18 cellular contexts compared by ENCODE assay signal in genomic region chr1:205068457-205069035, GRCh38. TPM values are rescaled to one million over a fixed set of nuclear protein-coding genes. Genes with fewer than 3 reads are reported as not detected.
DNase-seq lines count a peak whose midpoint lies in the region; ATAC-seq and TF ChIP-seq lines count a peak whose summit lies in the region.
"Had no signal": no experiment of that assay in that cellular context is flagged by ENCODE, and none has a peak within 500 bp of the region (broad histone marks: within the 10 kb centered on the region; RNA-seq: fewer than 3 reads in every experiment).

No MANE protein-coding gene starts in this region.

- intact Hi-C loops in heart left ventricle (cut with DNase I) = loop anchor here in 3 of 10 donors (10.0 kb wide), 1 partner anchor 264 kb away; no protein-coding TSS in a partner anchor
- intact Hi-C loops in prostate gland (cut with DNase I) = loop anchor here (10.0 kb wide), 1 partner anchor 264 kb away; no protein-coding TSS in a partner anchor

- no peak for ATAC-seq in SK-N-SH treated with all-trans-retinoic acid at 6 μM for 48 hours
- no peak for ATAC-seq in GM21737 (IDR thresholded peaks at IDR 0.05; ENCODE audit: unreplicated experiment)
- ATAC-seq in heart left ventricle = no peak
- no peak for ATAC-seq in GM18861 (IDR thresholded peaks at IDR 0.05; ENCODE audit: unreplicated experiment)
- ATAC-seq: Right ventricle myocardium inferior had no signal

- no peaks in the 10 kb centered on the region for H3F3A ChIP-seq in SK-N-SH (replicated peaks; ENCODE audit: insufficient read depth)

- H3K4me3 ChIP-seq in SK-N-SH (ENCODE audit: low read depth in 2 of 2, low read length in 1 of 2) (no peak overlapping the region), cardiac fibroblast (replicated peaks in 1 of 2; ENCODE audit: low read depth in 2 of 2, low read length in 2 of 2) (no peak overlapping the region), heart left ventricle (no peak overlapping the region), prostate gland (no peak overlapping the region)
- H3K4me3 ChIP-seq: PC-9 had no signal

- 26% methylated on average over 2 of the region's 2 CpGs for WGBS in SK-N-SH (ENCODE audit: low lambda C conversion rate)
- 5 to 18% (median 7%) methylated on average over 2 of the region's 2 CpGs for whole genome bisulfite sequencing in heart left ventricle, 4 donors
- WGBS in prostate gland = 8% methylated on average over 2 of the region's 2 CpGs

- CTCF ChIA-PET in SK-N-SH (lab: Yijun Ruan, JAX) = interaction anchor here (1.3 to 6.9 kb wide), 6 partner anchors 9 to 261 kb away, joined by 3 to 55 read pairs (median 4); no protein-coding TSS in a partner anchor

- no peak for TF ChIP-seq RAD21 in SK-N-SH (IDR thresholded peaks at IDR 0.05; ENCODE audit: low read length)

- H3K4me2 ChIP-seq in SK-N-SH = no peak overlapping the region
- H3K4me2 ChIP-seq: KMS-11, PC-9 had no signal

- no peak for TF ChIP-seq EP300 in SK-N-SH (IDR thresholded peaks at IDR 0.05; ENCODE audit: borderline replicate concordance in 1 of 2, low read depth in 1 of 2, low read length in 1 of 2)

- TF ChIP-seq CTCF in SK-N-SH (IDR thresholded peaks at IDR 0.05) (no peak), cardiac fibroblast (IDR thresholded peaks at IDR 0.05; ENCODE audit: low read depth, low read length) (no peak), heart left ventricle (IDR thresholded peaks at IDR 0.05) (no peak), prostate gland (IDR thresholded peaks at IDR 0.05) (no peak)

- H3K27me3 ChIP-seq in SK-N-SH (ENCODE audit: insufficient read depth) (no peaks in the 10 kb centered on the region), heart left ventricle (no peaks in the 10 kb centered on the region), prostate gland (replicated peaks; ENCODE audit: insufficient read depth) (no peaks in the 10 kb centered on the region)

- no peaks in the 10 kb centered on the region for H3K79me2 ChIP-seq in SK-N-SH (ENCODE audit: insufficient read depth)

- no peaks in the 10 kb centered on the region for H4K20me1 ChIP-seq in SK-N-SH (ENCODE audit: insufficient read depth)

- H3K4me1 ChIP-seq in SK-N-SH (ENCODE audit: control insufficient read depth in 1 of 2, insufficient read depth in 2 of 2, low read depth in 1 of 2, low read length in 1 of 2) (no peaks in the 10 kb centered on the region), heart left ventricle (peaks cover 0 to 6% (median 0%) of the 10 kb centered on the region in 12 donors), prostate gland (replicated peaks) (no peaks in the 10 kb centered on the region)

- POLR2A ChIA-PET in SK-N-SH (lab: Yijun Ruan, JAX) = no interaction called here

- H3K9me3 ChIP-seq in SK-N-SH (no peaks in the 10 kb centered on the region), heart left ventricle (no peaks in the 10 kb centered on the region), prostate gland (no peaks in the 10 kb centered on the region)

- no peak overlapping the region for H3K9ac ChIP-seq in SK-N-SH
- H3K9ac ChIP-seq: KMS-11 had no signal

- H3K36me3 ChIP-seq in SK-N-SH (replicated peaks in 1 of 2; ENCODE audit: control insufficient read depth in 1 of 2, insufficient read depth in 2 of 2, low read length in 1 of 2) (no peaks in the 10 kb centered on the region), heart left ventricle (no peaks in the 10 kb centered on the region), prostate gland (no peaks in the 10 kb centered on the region)

- H3K9me2 ChIP-seq in SK-N-SH = no peaks in the 10 kb centered on the region

- H3K27ac ChIP-seq in SK-N-SH (ENCODE audit: low read depth in 2 of 2, low read length in 1 of 2) (no peak overlapping the region), heart left ventricle (no peak overlapping the region), prostate gland (no peak overlapping the region)
- H3K27ac ChIP-seq: KMS-11, PC-9 had no signal

- H2AFZ ChIP-seq in SK-N-SH (ENCODE audit: low read depth) = no peak overlapping the region
- H2AFZ ChIP-seq: PC-9 had no signal

- TF ChIP-seq POLR2A in heart left ventricle (IDR thresholded peaks at IDR 0.05) (no peak), prostate gland (IDR thresholded peaks at IDR 0.05) (no peak)

- DNase-seq in SK-N-SH = no peak
- DNase-seq in cardiac fibroblast (ENCODE audit: low read depth in 2 of 2) = peak; percentile 31 to 71
- peak; percentile 20 for DNase-seq in fibroblast of the conjunctiva (ENCODE audit: low read depth)
- no peak for DNase-seq in heart left ventricle
- no peak for DNase-seq in prostate gland (ENCODE audit: low spot score)
- DNase-seq: 8988T; AML-193; CD4-positive, CD25-positive, alpha-beta regulatory T cell; NCI-H1694; NCI-H2107; NCI-H69; PC-9 had no signal

TF ChIP-seq in SK-N-SH treated with all-trans-retinoic acid at 6 μM for 48 hours, 23 proteins besides CTCF, POLR2A, EP300 and RAD21:
- TF ChIP-seq ZC3H10 (CRISPR knock-in tag; IDR thresholded peaks at IDR 0.05) = 0 out of 2 replicates have a peak, but pooled peaks have one; percentile 14
- no peak for TF ChIP-seq PPARA (CRISPR knock-in tag; IDR thresholded peaks at IDR 0.05; ENCODE audit: borderline replicate concordance)

TF ChIP-seq in SK-N-SH, 30 proteins besides CTCF, POLR2A, EP300 and RAD21:
- TF ChIP-seq USF2 (IDR thresholded peaks at IDR 0.05; ENCODE audit: borderline replicate concordance, low read depth, low read length) (no peak), GABPA (IDR thresholded peaks at IDR 0.05; ENCODE audit: low read depth) (no peak), NFIC (IDR thresholded peaks at IDR 0.05; ENCODE audit: borderline replicate concordance) (no peak), IRF3 (IDR thresholded peaks at IDR 0.05; ENCODE audit: low read depth, low read length) (no peak), FOXJ3 (CRISPR knock-in tag; IDR thresholded peaks at IDR 0.05) (no peak), MEF2A (IDR thresholded peaks at IDR 0.05; ENCODE audit: borderline replicate concordance, low read depth) (no peak), PBX3 (IDR thresholded peaks at IDR 0.05) (no peak), RCOR1 (IDR thresholded peaks at IDR 0.05; ENCODE audit: low read length) (no peak), RXRA (IDR thresholded peaks at IDR 0.05; ENCODE audit: borderline replicate concordance, low read depth) (no peak), USF1 (IDR thresholded peaks at IDR 0.05; ENCODE audit: borderline replicate concordance, low read depth) (no peak), YY1 (IDR thresholded peaks at IDR 0.05; ENCODE audit: low read depth) (no peak)

RNA-seq across cellular contexts. Expression of gene TMEM81, which starts 15.7 kb away (rescaled TPM):
- 1.8 and 2.7 TPM in 2 replicates for polyA plus RNA-seq in SK-N-SH (2012; rRNA removed)
- 2.2 and 2.3 TPM in 2 replicates for polyA plus RNA-seq in SK-N-SH (2012; cell fraction: cytosol; rRNA removed)
- polyA plus RNA-seq in SK-N-SH (2012; cell fraction: nucleus; rRNA removed) = 1.9 and 3.8 TPM in 2 replicates
- 1 to 10 TPM; 1.3 to 3.8 (median 2.3) TPM for total RNA-seq in heart left ventricle
- 1 to 10 TPM; 3.0 to 3.3 TPM for polyA plus RNA-seq in heart left ventricle
- total RNA-seq in prostate gland = 1 to 10 TPM in 1 of 2 donors, under 1 TPM in 1; 0.73 to 2.2 TPM

RNA-seq across cellular contexts. Expression of gene CNTN2, which starts 25.5 kb away (rescaled TPM):
- polyA plus RNA-seq in SK-N-SH (2012; rRNA removed) (0.02 and 0.03 TPM in 2 replicates), heart left ventricle (under 1 TPM; 0.06 to 0.84 TPM)
- 0.01 and 0.03 TPM in 2 replicates for polyA plus RNA-seq in SK-N-SH (2012; cell fraction: cytosol; rRNA removed)
- polyA plus RNA-seq in SK-N-SH (2012; cell fraction: nucleus; rRNA removed) = 0.06 and 0.19 TPM in 2 replicates
- total RNA-seq in heart left ventricle (1 to 10 TPM in 1 of 9 donors, under 1 TPM in 5, not detected in 3; 0.04 to 2.4 (median 0.19) TPM), prostate gland (1 to 10 TPM in 1 of 2 donors, not detected in 1; 5.1 TPM)
- total RNA-seq: CD4-positive, CD25-positive, alpha-beta regulatory T cell; G401; PC-9 had no signal
- polyA plus RNA-seq: CD4-positive, CD25-positive, alpha-beta regulatory T cell had no signal

RNA-seq across cellular contexts. Expression of gene RBBP5, which starts 53.2 kb away (rescaled TPM):
- polyA plus RNA-seq in SK-N-SH (2012; rRNA removed) (5.7 and 7.7 TPM in 2 replicates), heart left ventricle (1 to 10 TPM; 3.8 to 8.2 TPM)
- 8.5 and 9.2 TPM in 2 replicates for polyA plus RNA-seq in SK-N-SH (2012; cell fraction: cytosol; rRNA removed)
- polyA plus RNA-seq in SK-N-SH (2012; cell fraction: nucleus; rRNA removed) = 2.3 and 4.0 TPM in 2 replicates
- total RNA-seq in heart left ventricle (10 to 100 TPM in 5 of 9 donors, 1 to 10 TPM in 4; 8.4 to 12.1 (median 10.1) TPM), prostate gland (10 to 100 TPM; 15.0 to 15.1 TPM)

Comparison
In these comparisons a context has a peak if more than half of its experiments do, and no peak if none do; other contexts are left out.
1. DNase-seq: peak in cardiac fibroblast (2 of 2) and fibroblast of the conjunctiva (single experiment); none in SK-N-SH (single experiment), heart left ventricle (0 of 5) and prostate gland (single experiment).